Comparison of ENCODE assay signal across 2 cellular contexts in genomic region chr4:20724915-20725314, GRCh38.
TF ChIP-seq lines count a peak whose summit lies in the region.

No MANE protein-coding gene starts in this region.

TF ChIP-seq in SK-N-SH, 30 proteins besides CTCF, POLR2A, EP300 and RAD21 (continued from another document):
- TF ChIP-seq FOSL2 (IDR thresholded peaks at IDR 0.05; ENCODE audit: borderline replicate concordance, low read depth) (no peak), FOXJ3 (CRISPR knock-in tag; IDR thresholded peaks at IDR 0.05) (no peak), MEF2A (IDR thresholded peaks at IDR 0.05; ENCODE audit: borderline replicate concordance, low read depth) (no peak), USF1 (IDR thresholded peaks at IDR 0.05; ENCODE audit: borderline replicate concordance, low read depth) (no peak), NRF1 (IDR thresholded peaks at IDR 0.05; ENCODE audit: low read depth, low read length) (no peak), TEAD4 (IDR thresholded peaks at IDR 0.05; ENCODE audit: borderline replicate concordance, insufficient read depth) (no peak), FOXM1 (IDR thresholded peaks at IDR 0.05; ENCODE audit: low read depth) (no peak), GATA2 (CRISPR knock-in tag; IDR thresholded peaks at IDR 0.05) (no peak), TCF12 (IDR thresholded peaks at IDR 0.05) (no peak), GABPA (IDR thresholded peaks at IDR 0.05; ENCODE audit: low read depth) (no peak), YY1 (IDR thresholded peaks at IDR 0.05; ENCODE audit: low read depth) (no peak), ELF1 (IDR thresholded peaks at IDR 0.05) (no peak)
- TF ChIP-seq, protein P1, sequence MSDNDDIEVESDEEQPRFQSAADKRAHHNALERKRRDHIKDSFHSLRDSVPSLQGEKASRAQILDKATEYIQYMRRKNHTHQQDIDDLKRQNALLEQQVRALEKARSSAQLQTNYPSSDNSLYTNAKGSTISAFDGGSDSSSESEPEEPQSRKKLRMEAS (IDR thresholded peaks at IDR 0.05; ENCODE audit: low read depth): no peak

TF ChIP-seq in HepG2, 621 proteins besides CTCF, POLR2A, EP300 and RAD21 (continued from another document):
- TF ChIP-seq ZNF503 (CRISPR knock-in tag; IDR thresholded peaks at IDR 0.05): no peak
